In the genomic region with DNA sequence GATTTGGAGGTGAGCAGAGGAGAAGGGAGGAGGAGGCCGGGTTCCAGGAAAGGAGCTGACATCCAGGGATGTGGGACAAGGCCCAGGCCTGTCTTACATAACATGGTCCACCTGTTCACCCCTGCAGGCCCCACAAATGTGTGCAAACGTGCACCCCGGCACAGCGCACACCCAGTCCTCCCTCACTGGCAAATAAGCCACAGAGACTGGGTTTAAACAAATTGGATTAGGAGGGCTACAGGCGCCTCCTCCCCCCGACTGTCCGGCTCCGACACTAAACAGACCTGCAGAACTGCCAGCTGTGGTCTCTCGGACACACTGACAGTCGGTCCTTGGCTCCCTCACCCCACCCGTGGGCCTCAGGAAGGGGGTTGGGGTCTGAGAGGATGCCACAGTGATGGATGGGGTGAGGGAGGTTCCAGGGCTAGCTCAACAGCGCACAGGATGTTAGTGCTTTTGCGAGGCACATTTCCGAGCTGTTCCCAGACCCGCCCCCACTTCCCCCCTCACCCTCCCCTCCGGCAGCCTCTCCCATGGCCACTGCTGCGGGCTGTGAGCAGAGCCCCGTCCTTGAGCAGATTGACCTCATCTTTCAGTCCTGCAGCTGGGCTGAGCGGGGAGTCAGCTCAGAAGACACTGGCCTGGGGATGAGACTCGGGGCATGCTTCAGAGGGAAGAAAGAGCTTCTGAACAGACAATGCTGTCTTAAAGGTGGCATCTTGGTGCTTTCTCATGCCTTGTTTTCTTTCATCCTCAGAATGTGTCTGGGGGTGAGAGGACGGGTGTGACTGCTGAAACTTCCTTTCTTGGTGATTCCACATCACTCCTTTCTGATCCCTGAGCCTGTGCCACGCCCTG, we compare ENCODE assay signal across 1 cellular context.
A peak's percentile ranks its signal among the peaks of the same experiment; 100 is the strongest.
TF ChIP-seq lines count a peak whose summit lies in the region.

No MANE protein-coding gene starts in this region.

TF ChIP-seq in SK-N-SH, 30 proteins besides CTCF, POLR2A, EP300 and RAD21 (continued from another document):
- TF ChIP-seq FOXM1 (IDR thresholded peaks at IDR 0.05; ENCODE audit: low read depth) (no peak; the same call in 1 of the 2 replicates), FOSL2 (IDR thresholded peaks at IDR 0.05; ENCODE audit: borderline replicate concordance, low read depth) (no peak), RCOR1 (IDR thresholded peaks at IDR 0.05; ENCODE audit: low read length) (peak; percentile 96), TCF12 (IDR thresholded peaks at IDR 0.05) (peak; percentile 99), POLR2AphosphoS5 (IDR thresholded peaks at IDR 0.05; ENCODE audit: low read depth, low read length) (peak; percentile 91), NRF1 (IDR thresholded peaks at IDR 0.05; ENCODE audit: low read depth, low read length) (no peak), MEF2A (IDR thresholded peaks at IDR 0.05; ENCODE audit: borderline replicate concordance, low read depth) (no peak), GATA2 (CRISPR knock-in tag; IDR thresholded peaks at IDR 0.05) (peak; percentile 76), RFX5 (IDR thresholded peaks at IDR 0.05; ENCODE audit: low read length) (peak; percentile 30; the same call in 1 of the 2 replicates), SMC3 (IDR thresholded peaks at IDR 0.05; ENCODE audit: low read depth, low read length) (0 out of 2 replicates have a peak, but pooled peaks have one; percentile 2), SIN3A (IDR thresholded peaks at IDR 0.05; ENCODE audit: borderline replicate concordance, low read depth, low read length) (peak; percentile 92), TEAD4 (IDR thresholded peaks at IDR 0.05; ENCODE audit: borderline replicate concordance, insufficient read depth) (peak; percentile 79; the same call in 1 of the 2 replicates), GABPA (IDR thresholded peaks at IDR 0.05; ENCODE audit: low read depth) (peak; percentile 44; the same call in 1 of the 2 replicates)
- TF ChIP-seq, protein P1, sequence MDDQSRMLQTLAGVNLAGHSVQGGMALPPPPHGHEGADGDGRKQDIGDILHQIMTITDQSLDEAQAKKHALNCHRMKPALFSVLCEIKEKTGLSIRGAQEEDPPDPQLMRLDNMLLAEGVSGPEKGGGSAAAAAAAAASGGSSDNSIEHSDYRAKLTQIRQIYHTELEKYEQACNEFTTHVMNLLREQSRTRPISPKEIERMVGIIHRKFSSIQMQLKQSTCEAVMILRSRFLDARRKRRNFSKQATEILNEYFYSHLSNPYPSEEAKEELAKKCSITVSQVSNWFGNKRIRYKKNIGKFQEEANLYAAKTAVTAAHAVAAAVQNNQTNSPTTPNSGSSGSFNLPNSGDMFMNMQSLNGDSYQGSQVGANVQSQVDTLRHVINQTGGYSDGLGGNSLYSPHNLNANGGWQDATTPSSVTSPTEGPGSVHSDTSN (IDR thresholded peaks at IDR 0.05), result peak; percentile 94
TF ChIP-seq in SK-N-SH: peak in this region for 16.
